In the genomic region with DNA sequence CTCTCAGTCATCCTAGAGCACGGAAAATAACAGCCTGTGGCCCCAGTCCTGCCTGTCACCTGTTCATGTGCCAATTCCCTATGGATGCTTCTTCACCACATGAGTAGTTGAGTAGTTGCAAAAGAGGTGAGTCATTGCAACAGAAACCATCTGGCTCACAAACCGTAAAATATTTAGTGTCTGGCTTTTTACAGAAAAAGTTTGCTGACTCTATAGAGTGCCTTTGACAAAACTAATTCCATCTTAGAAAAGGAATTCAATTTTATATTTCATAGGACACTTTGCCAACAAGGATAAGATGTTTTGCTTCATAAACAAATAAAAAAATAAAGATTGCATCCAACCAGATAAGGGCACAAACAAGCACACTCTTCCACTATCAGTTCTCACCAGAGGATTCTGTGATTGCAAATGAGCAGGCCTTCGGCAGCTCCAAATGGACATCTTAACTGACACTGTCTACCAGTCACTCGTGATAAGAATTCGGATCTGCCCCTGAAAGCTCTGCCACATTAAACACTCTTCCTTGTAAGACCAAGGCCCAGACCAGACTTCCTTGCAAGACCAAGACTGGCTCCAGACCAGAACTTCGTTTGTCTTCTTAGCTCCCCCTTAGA, we compare ENCODE assay signal across 9 cellular contexts.
DNase-seq lines count a peak whose midpoint lies in the region; ATAC-seq, FAIRE-seq and TF ChIP-seq lines count a peak whose summit lies in the region.
"Had no signal": no experiment of that assay in that cellular context is flagged by ENCODE, and none has a peak within 500 bp of the region (broad histone marks: within the 10 kb centered on the region; RNA-seq: fewer than 3 reads in every experiment).

No MANE protein-coding gene starts in this region.

- ATAC-seq in GM19463 (IDR thresholded peaks at IDR 0.05; ENCODE audit: unreplicated experiment) = no peak

- H3K36me3 Mint-ChIP-seq in nephron progenitor cell (ENCODE audit: low read depth) = peaks cover 5% of the 10 kb centered on the region
- H3K36me3 Mint-ChIP-seq: activated naive CD8-positive, alpha-beta T cell had no signal

- no peaks in the 10 kb centered on the region for H3K27me3 Mint-ChIP-seq in nephron progenitor cell (ENCODE audit: low read depth, poor library complexity)
- H3K27me3 Mint-ChIP-seq: activated naive CD8-positive, alpha-beta T cell had no signal

- H3K27ac Mint-ChIP-seq in nephron progenitor cell = peak overlapping the region; percentile 90
- H3K27ac Mint-ChIP-seq: activated naive CD8-positive, alpha-beta T cell had no signal

- H3K4me1 Mint-ChIP-seq in nephron progenitor cell = peaks cover 46% of the 10 kb centered on the region

- no peak overlapping the region for H3K4me3 ChIP-seq in brain microvascular endothelial cell (ENCODE audit: low read depth, low read length)

- no peak for TF ChIP-seq POLR2A in GM12891 (IDR thresholded peaks at IDR 0.05; ENCODE audit: low read depth, low read length)

- in situ Hi-C loops in brain microvascular endothelial cell (cut with HindIII; ENCODE audit: low pct_ligation_motif_present, low sequenced_read_pairs) = no loop called here

- peaks cover 13% of the 10 kb centered on the region for H3K9me3 Mint-ChIP-seq in nephron progenitor cell

- H3K27ac ChIP-seq in brain microvascular endothelial cell = no peak overlapping the region

- no peak overlapping the region for H3K4me3 Mint-ChIP-seq in nephron progenitor cell
- H3K4me3 Mint-ChIP-seq: activated naive CD8-positive, alpha-beta T cell had no signal

- H3K27me3 ChIP-seq in brain microvascular endothelial cell (replicated peaks) = no peaks in the 10 kb centered on the region

- TF ChIP-seq CTCF in brain microvascular endothelial cell (IDR thresholded peaks at IDR 0.05; ENCODE audit: low read depth, low read length, missing control alignments) = no peak
- no peak for TF ChIP-seq CTCF in nephron progenitor cell (IDR thresholded peaks at IDR 0.05)

- no peak for FAIRE-seq in GM12891 (lab: Jason Lieb, UNC)

- no peaks in the 10 kb centered on the region for H3K36me3 ChIP-seq in brain microvascular endothelial cell (replicated peaks)

- peak; percentile 97 for DNase-seq in DMS79 (lab: John Stamatoyannopoulos, UW)
- peak; percentile 84 for DNase-seq in NCI-H187 treated with DMSO at 0.1 percent for 48 hours (lab: John Stamatoyannopoulos, UW)
- DNase-seq in brain microvascular endothelial cell = peak; percentile 55
- DNase-seq in nephron progenitor cell = no peak
- no peak for DNase-seq in NK-92 (lab: John Stamatoyannopoulos, UW; ENCODE audit: unreplicated experiment)
- no peak for DNase-seq in GM12891 (ENCODE audit: insufficient read length, low spot score)
- DNase-seq in putamen (ENCODE audit: low spot score) = no peak

TF ChIP-seq in GM12891, 5 proteins besides CTCF, POLR2A, EP300 and RAD21:
- TF ChIP-seq TAF1 (IDR thresholded peaks at IDR 0.05; ENCODE audit: low read depth, low read length) (no peak), POLR2AphosphoS5 (IDR thresholded peaks at IDR 0.05; ENCODE audit: low read depth, low read length) (no peak), POU2F2 (IDR thresholded peaks at IDR 0.05; ENCODE audit: low read depth, low read length) (no peak), PAX5 (IDR thresholded peaks at IDR 0.05; ENCODE audit: insufficient read depth, low read length, severe bottlenecking) (no peak), SPI1 (IDR thresholded peaks at IDR 0.05; ENCODE audit: low read depth, low read length) (no peak)

Comparison
In these comparisons a context has a peak if more than half of its experiments do, and no peak if none do; other contexts are left out.
1. DNase-seq: peak in DMS79 (single experiment), NCI-H187 treated with DMSO at 0.1 percent for 48 hours (single experiment) and brain microvascular endothelial cell (single experiment); none in nephron progenitor cell (single experiment), NK-92 (single experiment), GM12891 (single experiment) and putamen (single experiment).